Comparison of ENCODE assay signal across 1 cellular context in genomic region chr18:35267809-35268208, GRCh38.
TF ChIP-seq lines count a peak whose summit lies in the region.

No MANE protein-coding gene starts in this region.

TF ChIP-seq in GM12878, 131 proteins besides CTCF, POLR2A, EP300 and RAD21:
- 0 out of 2 replicates have a peak, but pooled peaks have one; percentile 23 for TF ChIP-seq ZBTB33 (IDR thresholded peaks at IDR 0.05)
- no peak for TF ChIP-seq PML (IDR thresholded peaks at IDR 0.05; ENCODE audit: low read length)
TF ChIP-seq in GM12878: peak in this region for 1.
